1 cellular context compared by ENCODE assay signal in the genomic region with DNA sequence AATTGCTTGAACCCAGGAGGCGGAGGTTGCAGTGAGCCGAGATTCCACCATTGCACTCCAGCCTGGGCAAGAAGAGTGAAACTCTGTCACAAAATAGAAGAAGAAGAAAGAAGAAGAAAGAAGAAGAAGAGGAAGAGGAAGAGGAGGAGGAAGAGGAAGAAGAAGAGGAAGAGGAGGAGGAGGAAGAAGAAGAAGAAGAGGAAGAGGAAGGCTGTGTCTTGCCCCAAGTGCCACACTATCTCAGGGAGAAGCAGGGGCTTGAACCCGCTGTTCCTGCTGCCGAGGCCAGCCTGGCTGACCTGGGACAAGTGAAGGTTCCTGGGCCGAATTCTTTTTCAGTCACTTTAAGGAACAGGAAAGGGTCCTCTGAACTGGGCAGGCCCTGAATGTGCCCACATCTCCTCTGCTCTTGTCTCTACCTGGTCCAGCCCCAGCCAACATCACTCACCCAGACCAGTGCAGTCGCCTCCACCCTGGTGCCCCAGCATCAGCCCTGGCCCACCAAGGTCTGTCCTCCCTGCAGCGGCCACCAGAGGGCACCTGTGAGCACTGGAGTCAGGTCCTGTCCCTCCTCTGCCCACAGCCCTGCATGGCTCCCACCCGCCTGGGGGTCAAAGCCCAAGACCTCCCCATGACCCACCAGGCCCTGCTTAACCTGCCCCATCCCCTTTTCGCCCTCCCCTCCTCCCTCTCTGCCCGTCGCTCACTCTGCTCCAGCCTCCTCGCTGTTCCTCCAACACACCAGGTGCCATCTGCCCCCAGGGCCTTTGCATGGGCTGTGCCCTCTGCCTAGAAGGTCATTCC.
TF ChIP-seq lines count a peak whose summit lies in the region.

No MANE protein-coding gene starts in this region.

TF ChIP-seq in GM12878, 131 proteins besides CTCF, POLR2A, EP300 and RAD21:
- TF ChIP-seq BHLHE40 (IDR thresholded peaks at IDR 0.05; ENCODE audit: borderline replicate concordance in 1 of 2, low read depth in 2 of 2, low read length in 1 of 2) (0 out of 4 replicates have a peak, but pooled peaks of 1 of the 2 experiments have one; percentile 18), ZBTB33 (IDR thresholded peaks at IDR 0.05) (no peak), JUNB (IDR thresholded peaks at IDR 0.05) (no peak), IRF4 (IDR thresholded peaks at IDR 0.05; ENCODE audit: low read depth, low read length) (0 out of 2 replicates have a peak, but pooled peaks have one; percentile 39), TCF3 (IDR thresholded peaks at IDR 0.05; ENCODE audit: borderline replicate concordance, insufficient read depth, low read depth, low read length) (no peak), SP1 (IDR thresholded peaks at IDR 0.05; ENCODE audit: low read depth, low read length) (peak; percentile 13), SMC3 (IDR thresholded peaks at IDR 0.05; ENCODE audit: borderline replicate concordance, low read length) (peak; percentile 89), MYC (IDR thresholded peaks at IDR 0.05; ENCODE audit: insufficient read depth, insufficient read length, insufficient replicate concordance, low read length, severe bottlenecking) (no peak), GABPA (IDR thresholded peaks at IDR 0.05; ENCODE audit: low read depth) (no peak), GATAD2B (conservative IDR thresholded peaks at IDR 0.05; ENCODE audit: low read depth) (no peak), NR2F1 (conservative IDR thresholded peaks at IDR 0.05) (peak; percentile 89), RUNX3 (IDR thresholded peaks at IDR 0.05; ENCODE audit: low read length) (no peak), POU2F2 (IDR thresholded peaks at IDR 0.05; ENCODE audit: borderline replicate concordance, low read depth, low read length) (0 out of 3 replicates have a peak, but pooled peaks have one; percentile 28), FOXK2 (IDR thresholded peaks at IDR 0.05) (no peak), PAX8 (IDR thresholded peaks at IDR 0.05) (no peak), CHD4 (IDR thresholded peaks at IDR 0.05) (0 out of 2 replicates have a peak, but pooled peaks have one; percentile 76), MTA2 (IDR thresholded peaks at IDR 0.05; ENCODE audit: low read depth) (0 out of 2 replicates have a peak, but pooled peaks have one; percentile 31), MTA3 (IDR thresholded peaks at IDR 0.05; ENCODE audit: borderline replicate concordance, low read length) (no peak), E2F8 (IDR thresholded peaks at IDR 0.05; ENCODE audit: low read depth, partially characterized antibody) (no peak), IKZF1 (conservative IDR thresholded peaks at IDR 0.05) (peak; percentile 34; the same call in 1 of the 2 replicates), ZNF217 (IDR thresholded peaks at IDR 0.05) (peak; percentile 83; the same call in 1 of the 2 replicates), SUPT20H (IDR thresholded peaks at IDR 0.05; ENCODE audit: borderline replicate concordance, control insufficient read depth, low read depth, low read length) (no peak), SIN3A (IDR thresholded peaks at IDR 0.05; ENCODE audit: low read depth, low read length) (no peak), LARP7 (IDR thresholded peaks at IDR 0.05) (0 out of 2 replicates have a peak, but pooled peaks have one; percentile 53), IKZF2 (IDR thresholded peaks at IDR 0.05) (peak in 1 of 2 experiments; percentile 55; a peak in 2 of 4 replicates), DPF2 (IDR thresholded peaks at IDR 0.05) (peak; percentile 42; the same call in 1 of the 2 replicates), JUND (IDR thresholded peaks at IDR 0.05; ENCODE audit: low read depth, low read length) (no peak), HDAC6 (IDR thresholded peaks at IDR 0.05; ENCODE audit: unreplicated experiment) (no peak), HDGF (IDR thresholded peaks at IDR 0.05) (peak; percentile 97), NFYA (IDR thresholded peaks at IDR 0.05; ENCODE audit: borderline replicate concordance, low read depth, low read length) (no peak), ETV6 (conservative IDR thresholded peaks at IDR 0.05 in 1 of 2, IDR thresholded peaks at IDR 0.05 in 1 of 2; ENCODE audit: borderline replicate concordance in 1 of 2, low read depth in 1 of 2) (no peak), NBN (IDR thresholded peaks at IDR 0.05) (peak; percentile 70), SMARCA5 (IDR thresholded peaks at IDR 0.05) (peak; percentile 98), FOXM1 (IDR thresholded peaks at IDR 0.05; ENCODE audit: low read depth, low read length) (no peak), YY1 (IDR thresholded peaks at IDR 0.05; ENCODE audit: low read depth, low read length) (peak; percentile 83), RELA (IDR thresholded peaks at IDR 0.05; ENCODE audit: borderline replicate concordance, partially characterized antibody) (no peak)
- TF ChIP-seq, protein P1, sequence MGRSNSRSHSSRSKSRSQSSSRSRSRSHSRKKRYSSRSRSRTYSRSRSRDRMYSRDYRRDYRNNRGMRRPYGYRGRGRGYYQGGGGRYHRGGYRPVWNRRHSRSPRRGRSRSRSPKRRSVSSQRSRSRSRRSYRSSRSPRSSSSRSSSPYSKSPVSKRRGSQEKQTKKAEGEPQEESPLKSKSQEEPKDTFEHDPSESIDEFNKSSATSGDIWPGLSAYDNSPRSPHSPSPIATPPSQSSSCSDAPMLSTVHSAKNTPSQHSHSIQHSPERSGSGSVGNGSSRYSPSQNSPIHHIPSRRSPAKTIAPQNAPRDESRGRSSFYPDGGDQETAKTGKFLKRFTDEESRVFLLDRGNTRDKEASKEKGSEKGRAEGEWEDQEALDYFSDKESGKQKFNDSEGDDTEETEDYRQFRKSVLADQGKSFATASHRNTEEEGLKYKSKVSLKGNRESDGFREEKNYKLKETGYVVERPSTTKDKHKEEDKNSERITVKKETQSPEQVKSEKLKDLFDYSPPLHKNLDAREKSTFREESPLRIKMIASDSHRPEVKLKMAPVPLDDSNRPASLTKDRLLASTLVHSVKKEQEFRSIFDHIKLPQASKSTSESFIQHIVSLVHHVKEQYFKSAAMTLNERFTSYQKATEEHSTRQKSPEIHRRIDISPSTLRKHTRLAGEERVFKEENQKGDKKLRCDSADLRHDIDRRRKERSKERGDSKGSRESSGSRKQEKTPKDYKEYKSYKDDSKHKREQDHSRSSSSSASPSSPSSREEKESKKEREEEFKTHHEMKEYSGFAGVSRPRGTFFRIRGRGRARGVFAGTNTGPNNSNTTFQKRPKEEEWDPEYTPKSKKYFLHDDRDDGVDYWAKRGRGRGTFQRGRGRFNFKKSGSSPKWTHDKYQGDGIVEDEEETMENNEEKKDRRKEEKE (IDR thresholded peaks at IDR 0.05), result no peak
- TF ChIP-seq, protein P2, sequence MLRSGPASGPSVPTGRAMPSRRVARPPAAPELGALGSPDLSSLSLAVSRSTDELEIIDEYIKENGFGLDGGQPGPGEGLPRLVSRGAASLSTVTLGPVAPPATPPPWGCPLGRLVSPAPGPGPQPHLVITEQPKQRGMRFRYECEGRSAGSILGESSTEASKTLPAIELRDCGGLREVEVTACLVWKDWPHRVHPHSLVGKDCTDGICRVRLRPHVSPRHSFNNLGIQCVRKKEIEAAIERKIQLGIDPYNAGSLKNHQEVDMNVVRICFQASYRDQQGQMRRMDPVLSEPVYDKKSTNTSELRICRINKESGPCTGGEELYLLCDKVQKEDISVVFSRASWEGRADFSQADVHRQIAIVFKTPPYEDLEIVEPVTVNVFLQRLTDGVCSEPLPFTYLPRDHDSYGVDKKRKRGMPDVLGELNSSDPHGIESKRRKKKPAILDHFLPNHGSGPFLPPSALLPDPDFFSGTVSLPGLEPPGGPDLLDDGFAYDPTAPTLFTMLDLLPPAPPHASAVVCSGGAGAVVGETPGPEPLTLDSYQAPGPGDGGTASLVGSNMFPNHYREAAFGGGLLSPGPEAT (IDR thresholded peaks at IDR 0.05; ENCODE audit: low read depth), result no peak
- TF ChIP-seq, protein P3, sequence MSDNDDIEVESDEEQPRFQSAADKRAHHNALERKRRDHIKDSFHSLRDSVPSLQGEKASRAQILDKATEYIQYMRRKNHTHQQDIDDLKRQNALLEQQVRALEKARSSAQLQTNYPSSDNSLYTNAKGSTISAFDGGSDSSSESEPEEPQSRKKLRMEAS (IDR thresholded peaks at IDR 0.05; ENCODE audit: low read depth, low read length), result no peak
